In the genomic region with DNA sequence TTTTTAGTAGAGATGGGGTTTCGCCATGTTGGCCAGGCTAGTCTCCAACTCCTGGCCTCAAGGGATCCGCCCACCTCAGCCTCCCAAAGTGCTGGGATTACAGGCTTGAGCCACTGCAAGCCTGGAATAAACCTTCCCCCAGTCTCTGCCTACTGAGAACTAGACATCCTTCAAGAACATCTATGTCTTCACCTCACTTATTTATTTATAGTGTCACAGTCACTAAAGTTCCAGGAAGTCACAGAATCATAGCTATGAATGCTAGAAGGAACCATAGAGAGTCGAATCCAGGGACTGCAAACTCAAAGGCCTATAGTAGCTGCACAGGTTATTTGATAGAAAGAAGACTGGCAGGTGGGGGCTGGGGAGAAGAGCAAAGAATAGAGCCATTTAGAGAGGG, we compare ENCODE assay signal across 6 cellular contexts.
"Had no signal": no experiment of that assay in that cellular context is flagged by ENCODE, and none has a peak within 500 bp of the region (broad histone marks: within the 10 kb centered on the region; RNA-seq: fewer than 3 reads in every experiment).

No MANE protein-coding gene starts in this region.

- H3K4me3 ChIP-seq: GM23248, HAP-1 had no signal

- H3K36me3 Mint-ChIP-seq: IgD-negative memory B cell had no signal

- H3K9me3 ChIP-seq: HAP-1 had no signal

- DNase-seq: GM23248, GOT3, H7 had no signal

- H3K4me1 ChIP-seq: HAP-1 had no signal

- H3K36me3 ChIP-seq: HAP-1 had no signal

- H3K4me1 Mint-ChIP-seq: IgD-negative memory B cell had no signal

- H3K4me3 Mint-ChIP-seq: IgD-negative memory B cell had no signal

- H3K27ac ChIP-seq: GM23248, HL-60 had no signal
